In the genomic region with DNA sequence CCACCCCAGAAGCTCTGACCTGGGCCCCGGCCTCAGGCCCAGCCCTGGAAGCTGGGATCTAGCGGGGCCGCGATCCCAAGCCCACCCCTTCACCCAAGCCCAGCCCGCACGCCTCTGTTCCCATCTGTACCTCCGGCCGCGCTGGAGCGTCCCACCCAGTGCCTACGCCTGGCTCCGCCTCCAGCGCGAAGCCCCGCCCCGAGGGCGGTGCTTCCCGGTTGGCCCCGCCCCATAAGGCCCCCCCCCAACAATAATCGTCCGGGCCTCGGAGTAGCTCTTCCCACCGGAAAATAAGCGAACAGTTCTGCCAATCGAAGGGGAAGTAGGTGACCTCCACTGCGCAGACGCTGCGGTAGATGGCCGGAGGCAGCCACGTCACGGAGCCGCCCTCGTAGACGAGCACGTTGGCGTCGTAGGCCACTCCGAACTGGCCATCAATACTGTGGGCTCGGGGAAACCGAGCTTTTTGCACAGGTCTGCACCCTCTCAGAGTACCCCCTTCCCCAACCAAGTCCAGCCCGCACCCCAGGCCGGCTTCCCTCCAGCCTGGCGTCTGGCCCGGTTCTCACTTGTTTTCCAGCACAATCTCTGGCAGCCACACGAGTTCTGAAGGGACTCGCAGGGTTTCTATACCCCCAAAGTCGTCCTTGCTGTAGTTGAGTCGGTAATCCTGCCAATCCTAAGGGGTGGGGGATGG, we compare ENCODE assay signal across 1 cellular context.
TF ChIP-seq lines count a peak whose summit lies in the region.

No MANE protein-coding gene starts in this region.

TF ChIP-seq in GM23338, 12 proteins besides CTCF, POLR2A, EP300 and RAD21:
- TF ChIP-seq, protein P1, sequence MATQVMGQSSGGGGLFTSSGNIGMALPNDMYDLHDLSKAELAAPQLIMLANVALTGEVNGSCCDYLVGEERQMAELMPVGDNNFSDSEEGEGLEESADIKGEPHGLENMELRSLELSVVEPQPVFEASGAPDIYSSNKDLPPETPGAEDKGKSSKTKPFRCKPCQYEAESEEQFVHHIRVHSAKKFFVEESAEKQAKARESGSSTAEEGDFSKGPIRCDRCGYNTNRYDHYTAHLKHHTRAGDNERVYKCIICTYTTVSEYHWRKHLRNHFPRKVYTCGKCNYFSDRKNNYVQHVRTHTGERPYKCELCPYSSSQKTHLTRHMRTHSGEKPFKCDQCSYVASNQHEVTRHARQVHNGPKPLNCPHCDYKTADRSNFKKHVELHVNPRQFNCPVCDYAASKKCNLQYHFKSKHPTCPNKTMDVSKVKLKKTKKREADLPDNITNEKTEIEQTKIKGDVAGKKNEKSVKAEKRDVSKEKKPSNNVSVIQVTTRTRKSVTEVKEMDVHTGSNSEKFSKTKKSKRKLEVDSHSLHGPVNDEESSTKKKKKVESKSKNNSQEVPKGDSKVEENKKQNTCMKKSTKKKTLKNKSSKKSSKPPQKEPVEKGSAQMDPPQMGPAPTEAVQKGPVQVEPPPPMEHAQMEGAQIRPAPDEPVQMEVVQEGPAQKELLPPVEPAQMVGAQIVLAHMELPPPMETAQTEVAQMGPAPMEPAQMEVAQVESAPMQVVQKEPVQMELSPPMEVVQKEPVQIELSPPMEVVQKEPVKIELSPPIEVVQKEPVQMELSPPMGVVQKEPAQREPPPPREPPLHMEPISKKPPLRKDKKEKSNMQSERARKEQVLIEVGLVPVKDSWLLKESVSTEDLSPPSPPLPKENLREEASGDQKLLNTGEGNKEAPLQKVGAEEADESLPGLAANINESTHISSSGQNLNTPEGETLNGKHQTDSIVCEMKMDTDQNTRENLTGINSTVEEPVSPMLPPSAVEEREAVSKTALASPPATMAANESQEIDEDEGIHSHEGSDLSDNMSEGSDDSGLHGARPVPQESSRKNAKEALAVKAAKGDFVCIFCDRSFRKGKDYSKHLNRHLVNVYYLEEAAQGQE (IDR thresholded peaks at IDR 0.05; ENCODE audit: unreplicated experiment): no peak
- TF ChIP-seq EZH2 (IDR thresholded peaks at IDR 0.05; ENCODE audit: low read depth, unreplicated experiment): no peak
- TF ChIP-seq, protein P2, sequence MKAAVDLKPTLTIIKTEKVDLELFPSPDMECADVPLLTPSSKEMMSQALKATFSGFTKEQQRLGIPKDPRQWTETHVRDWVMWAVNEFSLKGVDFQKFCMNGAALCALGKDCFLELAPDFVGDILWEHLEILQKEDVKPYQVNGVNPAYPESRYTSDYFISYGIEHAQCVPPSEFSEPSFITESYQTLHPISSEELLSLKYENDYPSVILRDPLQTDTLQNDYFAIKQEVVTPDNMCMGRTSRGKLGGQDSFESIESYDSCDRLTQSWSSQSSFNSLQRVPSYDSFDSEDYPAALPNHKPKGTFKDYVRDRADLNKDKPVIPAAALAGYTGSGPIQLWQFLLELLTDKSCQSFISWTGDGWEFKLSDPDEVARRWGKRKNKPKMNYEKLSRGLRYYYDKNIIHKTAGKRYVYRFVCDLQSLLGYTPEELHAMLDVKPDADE (IDR thresholded peaks at IDR 0.05): no peak
- no peak for TF ChIP-seq NANOG (IDR thresholded peaks at IDR 0.05; ENCODE audit: borderline replicate concordance)
- no peak for TF ChIP-seq JUNB (IDR thresholded peaks at IDR 0.05; ENCODE audit: unreplicated experiment)
- TF ChIP-seq POLR2AphosphoS5 (IDR thresholded peaks at IDR 0.05; ENCODE audit: low read depth): no peak
- no peak for TF ChIP-seq STAT1 (IDR thresholded peaks at IDR 0.05; ENCODE audit: unreplicated experiment)
- TF ChIP-seq, protein P3, sequence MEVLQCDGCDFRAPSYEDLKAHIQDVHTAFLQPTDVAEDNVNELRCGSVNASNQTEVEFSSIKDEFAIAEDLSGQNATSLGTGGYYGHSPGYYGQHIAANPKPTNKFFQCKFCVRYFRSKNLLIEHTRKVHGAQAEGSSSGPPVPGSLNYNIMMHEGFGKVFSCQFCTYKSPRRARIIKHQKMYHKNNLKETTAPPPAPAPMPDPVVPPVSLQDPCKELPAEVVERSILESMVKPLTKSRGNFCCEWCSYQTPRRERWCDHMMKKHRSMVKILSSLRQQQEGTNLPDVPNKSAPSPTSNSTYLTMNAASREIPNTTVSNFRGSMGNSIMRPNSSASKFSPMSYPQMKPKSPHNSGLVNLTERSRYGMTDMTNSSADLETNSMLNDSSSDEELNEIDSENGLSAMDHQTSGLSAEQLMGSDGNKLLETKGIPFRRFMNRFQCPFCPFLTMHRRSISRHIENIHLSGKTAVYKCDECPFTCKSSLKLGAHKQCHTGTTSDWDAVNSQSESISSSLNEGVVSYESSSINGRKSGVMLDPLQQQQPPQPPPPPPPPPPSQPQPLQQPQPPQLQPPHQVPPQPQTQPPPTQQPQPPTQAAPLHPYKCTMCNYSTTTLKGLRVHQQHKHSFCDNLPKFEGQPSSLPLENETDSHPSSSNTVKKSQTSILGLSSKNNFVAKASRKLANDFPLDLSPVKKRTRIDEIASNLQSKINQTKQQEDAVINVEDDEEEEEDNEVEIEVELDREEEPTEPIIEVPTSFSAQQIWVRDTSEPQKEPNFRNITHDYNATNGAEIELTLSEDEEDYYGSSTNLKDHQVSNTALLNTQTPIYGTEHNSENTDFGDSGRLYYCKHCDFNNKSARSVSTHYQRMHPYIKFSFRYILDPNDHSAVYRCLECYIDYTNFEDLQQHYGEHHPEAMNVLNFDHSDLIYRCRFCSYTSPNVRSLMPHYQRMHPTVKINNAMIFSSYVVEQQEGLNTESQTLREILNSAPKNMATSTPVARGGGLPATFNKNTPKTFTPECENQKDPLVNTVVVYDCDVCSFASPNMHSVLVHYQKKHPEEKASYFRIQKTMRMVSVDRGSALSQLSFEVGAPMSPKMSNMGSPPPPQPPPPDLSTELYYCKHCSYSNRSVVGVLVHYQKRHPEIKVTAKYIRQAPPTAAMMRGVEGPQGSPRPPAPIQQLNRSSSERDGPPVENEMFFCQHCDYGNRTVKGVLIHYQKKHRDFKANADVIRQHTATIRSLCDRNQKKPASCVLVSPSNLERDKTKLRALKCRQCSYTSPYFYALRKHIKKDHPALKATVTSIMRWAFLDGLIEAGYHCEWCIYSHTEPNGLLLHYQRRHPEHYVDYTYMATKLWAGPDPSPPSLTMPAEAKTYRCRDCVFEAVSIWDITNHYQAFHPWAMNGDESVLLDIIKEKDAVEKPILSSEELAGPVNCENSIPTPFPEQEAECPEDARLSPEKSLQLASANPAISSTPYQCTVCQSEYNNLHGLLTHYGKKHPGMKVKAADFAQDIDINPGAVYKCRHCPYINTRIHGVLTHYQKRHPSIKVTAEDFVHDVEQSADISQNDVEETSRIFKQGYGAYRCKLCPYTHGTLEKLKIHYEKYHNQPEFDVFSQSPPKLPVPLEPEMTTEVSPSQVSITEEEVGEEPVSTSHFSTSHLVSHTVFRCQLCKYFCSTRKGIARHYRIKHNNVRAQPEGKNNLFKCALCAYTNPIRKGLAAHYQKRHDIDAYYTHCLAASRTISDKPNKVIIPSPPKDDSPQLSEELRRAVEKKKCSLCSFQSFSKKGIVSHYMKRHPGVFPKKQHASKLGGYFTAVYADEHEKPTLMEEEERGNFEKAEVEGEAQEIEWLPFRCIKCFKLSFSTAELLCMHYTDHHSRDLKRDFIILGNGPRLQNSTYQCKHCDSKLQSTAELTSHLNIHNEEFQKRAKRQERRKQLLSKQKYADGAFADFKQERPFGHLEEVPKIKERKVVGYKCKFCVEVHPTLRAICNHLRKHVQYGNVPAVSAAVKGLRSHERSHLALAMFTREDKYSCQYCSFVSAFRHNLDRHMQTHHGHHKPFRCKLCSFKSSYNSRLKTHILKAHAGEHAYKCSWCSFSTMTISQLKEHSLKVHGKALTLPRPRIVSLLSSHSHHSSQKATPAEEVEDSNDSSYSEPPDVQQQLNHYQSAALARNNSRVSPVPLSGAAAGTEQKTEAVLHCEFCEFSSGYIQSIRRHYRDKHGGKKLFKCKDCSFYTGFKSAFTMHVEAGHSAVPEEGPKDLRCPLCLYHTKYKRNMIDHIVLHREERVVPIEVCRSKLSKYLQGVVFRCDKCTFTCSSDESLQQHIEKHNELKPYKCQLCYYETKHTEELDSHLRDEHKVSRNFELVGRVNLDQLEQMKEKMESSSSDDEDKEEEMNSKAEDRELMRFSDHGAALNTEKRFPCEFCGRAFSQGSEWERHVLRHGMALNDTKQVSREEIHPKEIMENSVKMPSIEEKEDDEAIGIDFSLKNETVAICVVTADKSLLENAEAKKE (CRISPR knock-in tag; IDR thresholded peaks at IDR 0.05): no peak
- TF ChIP-seq ZNF114 (CRISPR knock-in tag; IDR thresholded peaks at IDR 0.05): no peak
- TF ChIP-seq CREB1 (CRISPR knock-in tag; IDR thresholded peaks at IDR 0.05; ENCODE audit: low read depth): no peak
- TF ChIP-seq EZH2phosphoT487 (IDR thresholded peaks at IDR 0.05; ENCODE audit: unreplicated experiment): no peak
- no peak for TF ChIP-seq ZNF331 (CRISPR knock-in tag; IDR thresholded peaks at IDR 0.05; ENCODE audit: low read depth)
TF ChIP-seq in GM23338: peak in this region for 0.
